1 cellular context compared by ENCODE assay signal in genomic region chr6:5766260-5766659, GRCh38.
TF ChIP-seq lines count a peak whose summit lies in the region.

No MANE protein-coding gene starts in this region.

TF ChIP-seq in WTC11, 78 proteins besides CTCF, POLR2A, EP300 and RAD21 (continued from another document):
- no peak for TF ChIP-seq ZNF532 (CRISPR knock-in tag; IDR thresholded peaks at IDR 0.05; ENCODE audit: borderline replicate concordance)
- no peak for TF ChIP-seq STAT6 (CRISPR knock-in tag; conservative IDR thresholded peaks at IDR 0.05; ENCODE audit: low read depth)
- TF ChIP-seq ZNF281 (CRISPR knock-in tag; IDR thresholded peaks at IDR 0.05), result no peak
- TF ChIP-seq SMAD3 (CRISPR knock-in tag; IDR thresholded peaks at IDR 0.05; ENCODE audit: borderline replicate concordance), result no peak
- TF ChIP-seq CREM (CRISPR knock-in tag; IDR thresholded peaks at IDR 0.05), result no peak
- TF ChIP-seq ZNF263 (CRISPR knock-in tag; IDR thresholded peaks at IDR 0.05; ENCODE audit: low read depth), result no peak
- TF ChIP-seq ATF3 (CRISPR knock-in tag; conservative IDR thresholded peaks at IDR 0.05), result no peak
- no peak for TF ChIP-seq USF2 (CRISPR knock-in tag; IDR thresholded peaks at IDR 0.05)
- no peak for TF ChIP-seq PRDM15 (CRISPR knock-in tag; IDR thresholded peaks at IDR 0.05)
- TF ChIP-seq SOX15 (CRISPR knock-in tag; IDR thresholded peaks at IDR 0.05), result no peak
